ENCODE assay signal across 20 cellular contexts in the genomic region with DNA sequence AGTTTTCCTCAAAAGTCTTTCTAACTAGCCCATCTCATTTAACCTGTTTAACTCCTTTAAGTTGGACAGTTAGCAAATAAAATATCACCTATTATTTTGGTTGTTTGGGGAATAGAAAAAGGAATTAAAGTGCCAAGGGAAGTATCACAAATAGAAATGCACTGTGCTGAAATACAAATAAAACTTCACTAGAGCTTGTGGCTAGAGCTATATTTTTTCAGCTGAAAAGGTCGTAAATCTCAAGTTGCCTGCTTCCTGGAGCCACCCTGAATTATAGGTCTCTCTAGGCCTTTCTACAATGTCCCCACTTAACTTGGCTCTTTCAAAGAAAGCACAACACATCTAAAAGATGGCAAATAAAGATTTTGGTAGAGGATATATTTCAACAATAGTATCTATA.
"Had no signal": no experiment of that assay in that cellular context is flagged by ENCODE, and none has a peak within 500 bp of the region (broad histone marks: within the 10 kb centered on the region; RNA-seq: fewer than 3 reads in every experiment).

No MANE protein-coding gene starts in this region.

- H3K9ac ChIP-seq: neural progenitor cell had no signal

- H3K27me3 ChIP-seq: left lung, thyroid gland, upper lobe of right lung had no signal

- DNase-seq: activated CD4-positive, alpha-beta T cell treated with anti-CD3 and anti-CD28 coated beads for 4 hours; activated CD4-positive, alpha-beta T cell treated with anti-CD3 and anti-CD28 coated beads, Interleukin-2, amount 50 U/mL, for 48 hours; activated CD4-positive, CD25-positive, alpha-beta regulatory T cell; activated CD8-positive, alpha-beta memory T cell treated with anti-CD3 and anti-CD28 coated beads, Interleukin-2, amount 50 U/mL, for 48 hours; activated naive CD4-positive, alpha-beta T cell treated with Interleukin-2 at 50 U/mL for 16 hours; activated naive CD8-positive, alpha-beta T cell treated with anti-CD3 and anti-CD28 coated beads for 36 hours; activated T-cell treated with anti-CD3 and anti-CD28 coated beads, Interleukin-2, amount 50 U/mL, for 48 hours; central memory CD4-positive, alpha-beta T cell; dermis blood vessel endothelial cell; effector CD8-positive, alpha-beta T cell; foreskin keratinocyte; kidney; left lung; naive thymus-derived CD4-positive, alpha-beta T cell; stimulated activated CD4-positive, alpha-beta T cell treated with anti-CD3 and anti-CD28 coated beads, Interleukin-12 subunit alpha, Interleukin-12 subunit beta, amount 100 ng/mL, for 4 hours; substantia nigra; thyroid gland; upper lobe of right lung had no signal

- H3K36me3 ChIP-seq: left lung, neural progenitor cell, thyroid gland, upper lobe of right lung had no signal

- H3K4me2 ChIP-seq: neural progenitor cell had no signal

- H3K9me3 ChIP-seq: left lung, thyroid gland, upper lobe of right lung had no signal

- H3K4me1 ChIP-seq: left lung, neural progenitor cell, thyroid gland, upper lobe of right lung had no signal

- H2AFZ ChIP-seq: neural progenitor cell had no signal

- H3K4me3 ChIP-seq: left lung, lung, neural progenitor cell, thyroid gland, upper lobe of right lung had no signal

- ATAC-seq: foreskin keratinocyte; left lung; naive thymus-derived CD4-positive, alpha-beta T cell; upper lobe of right lung had no signal

- H3K27ac ChIP-seq: foreskin keratinocyte, left lung, neural progenitor cell, thyroid gland, upper lobe of right lung had no signal
